In genomic region chr11:95338430-95338991, GRCh38 we compare ENCODE assay signal across 8 cellular contexts.
A peak's percentile ranks its signal among the peaks of the same experiment; 100 is the strongest.
DNase-seq lines count a peak whose midpoint lies in the region; ATAC-seq, FAIRE-seq and TF ChIP-seq lines count a peak whose summit lies in the region.

No MANE protein-coding gene starts in this region.

- H3K36me3 ChIP-seq in lung (ENCODE audit: control insufficient read depth in 2 of 2, insufficient read depth in 2 of 2, low read length in 2 of 2): no peaks in the 10 kb centered on the region

- no peak overlapping the region for H3K27ac Mint-ChIP-seq in stimulated activated naive CD8-positive, alpha-beta T cell treated with anti-CD3 and anti-CD28 coated beads, Interleukin-15, amount 100 ng/mL, for 72 hours

- no peaks in the 10 kb centered on the region for H3K27me3 Mint-ChIP-seq in stimulated activated naive CD8-positive, alpha-beta T cell treated with anti-CD3 and anti-CD28 coated beads, Interleukin-15, amount 100 ng/mL, for 72 hours

- no peaks in the 10 kb centered on the region for H3K9me3 ChIP-seq in lung (ENCODE audit: control insufficient read depth in 2 of 2, insufficient read depth in 1 of 2, low read length in 1 of 2)

- H3K27me3 ChIP-seq in lung (ENCODE audit: control insufficient read depth, insufficient read depth): no peaks in the 10 kb centered on the region

- no peak for ATAC-seq in stimulated activated naive CD8-positive, alpha-beta T cell treated with anti-CD3 and anti-CD28 coated beads, Interleukin-15, Interleukin-2, amounts not matched to agents 100 U/mL and 50 U/mL, for 24 hours
- no peak for ATAC-seq in stimulated activated naive CD8-positive, alpha-beta T cell treated with anti-CD3 and anti-CD28 coated beads, Interleukin-15, amount 100 ng/mL, for 72 hours
- ATAC-seq in lung (ENCODE audit: insufficient read depth, low FRiP score) (peak; percentile 61), GM19023 (IDR thresholded peaks at IDR 0.05; ENCODE audit: unreplicated experiment) (no peak), GM18867 (IDR thresholded peaks at IDR 0.05; ENCODE audit: unreplicated experiment) (no peak), GM21390 (IDR thresholded peaks at IDR 0.05; ENCODE audit: unreplicated experiment) (no peak)

- H3K4me3 ChIP-seq in choroid plexus epithelial cell (ENCODE audit: low read depth, low read length): no peak overlapping the region
- no peak overlapping the region for H3K4me3 ChIP-seq in lung

- peak; percentile 24 for DNase-seq in stimulated activated naive CD8-positive, alpha-beta T cell treated with anti-CD3 and anti-CD28 coated beads, Interleukin-15, Interleukin-2, amounts not matched to agents 100 U/mL and 50 U/mL, for 24 hours
- no peak for DNase-seq in stimulated activated naive CD8-positive, alpha-beta T cell treated with anti-CD3 and anti-CD28 coated beads, Interleukin-15, amount 100 ng/mL, for 72 hours
- DNase-seq in choroid plexus epithelial cell (ENCODE audit: low read depth) (peak; percentile 72), lung (ENCODE audit: low spot score) (peak; percentile 72), urothelium cell line (ENCODE audit: low spot score) (peak; percentile 63)

- H3K4me3 Mint-ChIP-seq in stimulated activated naive CD8-positive, alpha-beta T cell treated with anti-CD3 and anti-CD28 coated beads, Interleukin-15, amount 100 ng/mL, for 72 hours: no peak overlapping the region

- H3K9me3 Mint-ChIP-seq in stimulated activated naive CD8-positive, alpha-beta T cell treated with anti-CD3 and anti-CD28 coated beads, Interleukin-15, amount 100 ng/mL, for 72 hours: no peaks in the 10 kb centered on the region

- TF ChIP-seq CTCF in choroid plexus epithelial cell (conservative IDR thresholded peaks at IDR 0.05; ENCODE audit: low read depth, low read length) (no peak), lung (IDR thresholded peaks at IDR 0.05; ENCODE audit: control extremely low read depth, extremely low read depth) (no peak)

- H3K4me1 ChIP-seq in lung (ENCODE audit: control insufficient read depth in 2 of 2, insufficient read depth in 2 of 2, low read length in 2 of 2): peaks cover 8 to 19% of the 10 kb centered on the region in 2 donors

- H3K4me1 Mint-ChIP-seq in stimulated activated naive CD8-positive, alpha-beta T cell treated with anti-CD3 and anti-CD28 coated beads, Interleukin-15, amount 100 ng/mL, for 72 hours: peaks cover 34% of the 10 kb centered on the region

- 42 to 58% methylated on average over 4 of the region's 4 CpGs for WGBS in lung, 2 donors

- FAIRE-seq in urothelium cell line (lab: Jason Lieb, UNC): no peak

- peak overlapping the region in 1 of 2 donors; percentile 43 for H3K27ac ChIP-seq in lung (ENCODE audit: low read depth in 1 of 2, low read length in 1 of 2)

Comparison
In these comparisons a context has a peak if more than half of its experiments do, and no peak if none do; other contexts are left out.
1. DNase-seq: peak in stimulated activated naive CD8-positive, alpha-beta T cell treated with anti-CD3 and anti-CD28 coated beads, Interleukin-15, Interleukin-2, amounts not matched to agents 100 U/mL and 50 U/mL, for 24 hours (single experiment), choroid plexus epithelial cell (single experiment), lung (single experiment) and urothelium cell line (single experiment); none in stimulated activated naive CD8-positive, alpha-beta T cell treated with anti-CD3 and anti-CD28 coated beads, Interleukin-15, amount 100 ng/mL, for 72 hours (0 of 2).